ENCODE assay signal across 13 cellular contexts in the genomic region with DNA sequence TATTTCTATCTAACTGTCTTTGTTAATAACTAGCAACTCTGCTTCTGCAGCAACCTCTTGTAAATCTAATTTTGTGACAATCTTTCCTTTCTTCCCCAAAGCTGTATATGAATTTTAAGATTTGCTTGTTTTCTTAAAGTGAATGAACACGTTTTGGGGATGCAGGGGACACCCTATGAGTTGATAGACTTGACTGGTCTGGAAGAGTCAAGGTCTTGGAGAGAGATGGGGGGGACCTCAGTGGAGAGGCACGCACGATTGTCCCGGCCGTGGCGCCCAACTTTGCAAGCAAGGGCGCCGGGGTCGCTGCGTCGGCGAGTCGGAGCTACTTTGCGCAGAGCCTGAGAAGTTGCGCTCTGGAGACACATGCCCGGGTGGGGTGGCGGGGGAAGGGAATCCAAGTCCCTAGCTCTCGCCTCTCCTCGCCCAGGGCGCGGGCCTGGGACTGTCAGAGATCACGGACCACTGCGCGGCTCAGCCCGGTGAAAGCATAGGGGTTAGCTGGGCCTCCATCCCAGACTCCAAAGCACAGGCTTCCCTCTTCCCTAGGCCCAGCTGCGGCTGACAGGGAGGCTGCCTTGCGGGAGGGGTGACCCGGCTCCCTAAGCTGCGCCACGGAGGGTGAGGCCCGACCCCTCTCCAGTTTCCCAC. TPM values are rescaled to one million over a fixed set of nuclear protein-coding genes. Genes with fewer than 3 reads are reported as not detected.
DNase-seq lines count a peak whose midpoint lies in the region; ATAC-seq and TF ChIP-seq lines count a peak whose summit lies in the region.
"Had no signal": no experiment of that assay in that cellular context is flagged by ENCODE, and none has a peak within 500 bp of the region (broad histone marks: within the 10 kb centered on the region; RNA-seq: fewer than 3 reads in every experiment).

No MANE protein-coding gene starts in this region.

- H3K27me3 ChIP-seq in A673 (replicated peaks; ENCODE audit: insufficient read depth, low read depth, low read length, poor library complexity): peaks cover 73% of the 10 kb centered on the region
- H3K27me3 ChIP-seq in HAP-1 (ENCODE audit: low read depth): peaks cover 17% of the 10 kb centered on the region; the same call in 1 of the 2 replicates
- peaks cover 35% of the 10 kb centered on the region for H3K27me3 ChIP-seq in neural cell (ENCODE audit: insufficient read depth, low read depth, low read length)

- H2AFZ ChIP-seq in neural cell (ENCODE audit: low read depth, low read length): peak overlapping the region; percentile 49

- TF ChIP-seq RAD21 in neural cell (conservative IDR thresholded peaks at IDR 0.05): no peak

- intact Hi-C loops in A673 (cut with micrococcal nuclease; ENCODE audit: unreplicated experiment): no loop called here

- H3K9ac ChIP-seq in neural cell (ENCODE audit: low read length): peak overlapping the region; percentile 63

- no peaks in the 10 kb centered on the region for H3F3A ChIP-seq in neural cell (ENCODE audit: insufficient read depth, low read length, poor library complexity, severe bottlenecking)

- in situ Hi-C loops in HAP-1 (cut with MboI; ENCODE audit: low sequenced_read_pairs): loop anchor here (5.0 kb wide), 1 partner anchor 83 kb away; no protein-coding TSS in a partner anchor

- H3K27ac ChIP-seq in A673 (ENCODE audit: low read depth, low read length, poor library complexity, severe bottlenecking): no peak overlapping the region
- no peak overlapping the region for H3K27ac ChIP-seq in neural cell (ENCODE audit: low read length)
- H3K27ac ChIP-seq: foreskin keratinocyte had no signal

- H3K9me3 ChIP-seq in A673 (ENCODE audit: low read depth, low read length, poor library complexity, severe bottlenecking) (no peaks in the 10 kb centered on the region), HAP-1 (no peaks in the 10 kb centered on the region), neural cell (ENCODE audit: low read length) (no peaks in the 10 kb centered on the region)

- TF ChIP-seq EP300 in neural cell (conservative IDR thresholded peaks at IDR 0.05; ENCODE audit: poor library complexity, severe bottlenecking): no peak

- H4K20me1 ChIP-seq in neural cell (ENCODE audit: insufficient read depth): no peaks in the 10 kb centered on the region

- POLR2A ChIA-PET in A673 (lab: Charles Lee; ENCODE audit: low non-redundant PET): no interaction called here

- H3K4me1 ChIP-seq in A673 (ENCODE audit: insufficient read depth, low read length, poor library complexity, severe bottlenecking): no peaks in the 10 kb centered on the region
- H3K4me1 ChIP-seq in HAP-1: peaks cover 8% of the 10 kb centered on the region
- H3K4me1 ChIP-seq: foreskin keratinocyte had no signal

- no peaks in the 10 kb centered on the region for H3K79me2 ChIP-seq in neural cell (replicated peaks; ENCODE audit: insufficient read depth, low read length)

- CTCF ChIA-PET in A673 (lab: Charles Lee): interaction anchor here (0.6 kb wide), 1 partner anchor 93 kb away, joined by 4 read pairs; no protein-coding TSS in a partner anchor

- no peak for ATAC-seq in GM19023 (IDR thresholded peaks at IDR 0.05; ENCODE audit: unreplicated experiment)

- DNase-seq in A673 (ENCODE audit: low spot score) (no peak), HAP-1 (ENCODE audit: low spot score in 2 of 2) (peak in 1 of 2 experiments; percentile 36), ecto neural progenitor cell (ENCODE audit: low spot score) (peak; percentile 65), 8988T (no peak), RKO (ENCODE audit: low spot score) (no peak), dedifferentiated amniotic fluid mesenchymal stem cell (ENCODE audit: extremely low spot score) (no peak)
- DNase-seq: activated CD8-positive, alpha-beta memory T cell treated with anti-CD3 and anti-CD28 coated beads, Interleukin-2, amount 50 U/mL, for 48 hours; CD4-positive, alpha-beta memory T cell; foreskin keratinocyte; NCI-H226 had no signal

- no peaks in the 10 kb centered on the region for H3K9me2 ChIP-seq in neural cell (ENCODE audit: insufficient read depth, low read length)

- H3K4me3 ChIP-seq in A673 (ENCODE audit: low read depth, low read length, poor library complexity, severe bottlenecking): peak overlapping the region; percentile 17
- H3K4me3 ChIP-seq in HAP-1: peak overlapping the region; percentile 41
- H3K4me3 ChIP-seq in neural cell (ENCODE audit: low read length): peak overlapping the region; percentile 83

- peak overlapping the region; percentile 77 for H3K4me2 ChIP-seq in neural cell (ENCODE audit: low read length)

- no peak for TF ChIP-seq CTCF in A673 (conservative IDR thresholded peaks at IDR 0.05; ENCODE audit: low read depth, low read length)
- TF ChIP-seq CTCF in neural cell (IDR thresholded peaks at IDR 0.05; ENCODE audit: poor library complexity, severe bottlenecking): no peak

- H3K36me3 ChIP-seq in A673 (ENCODE audit: insufficient read depth, low read length, poor library complexity, severe bottlenecking) (no peaks in the 10 kb centered on the region), HAP-1 (replicated peaks) (no peaks in the 10 kb centered on the region), neural cell (ENCODE audit: insufficient read depth, low read length) (no peaks in the 10 kb centered on the region)

- BruUV-seq in A673 (replicated peaks; lab: Mats Ljungman, UMichigan): no TSS peak

TF ChIP-seq in neural cell, 6 proteins besides CTCF, POLR2A, EP300 and RAD21:
- TF ChIP-seq POLR2AphosphoS5 (IDR thresholded peaks at IDR 0.05) (no peak), EZH2 (IDR thresholded peaks at IDR 0.05; ENCODE audit: borderline replicate concordance, insufficient read depth, low read length, poor library complexity, severe bottlenecking) (no peak), TAF1 (IDR thresholded peaks at IDR 0.05; ENCODE audit: low read depth) (no peak), MXI1 (conservative IDR thresholded peaks at IDR 0.05; ENCODE audit: poor library complexity, severe bottlenecking) (no peak), SMC3 (conservative IDR thresholded peaks at IDR 0.05; ENCODE audit: poor library complexity) (no peak)
- TF ChIP-seq, protein P1, sequence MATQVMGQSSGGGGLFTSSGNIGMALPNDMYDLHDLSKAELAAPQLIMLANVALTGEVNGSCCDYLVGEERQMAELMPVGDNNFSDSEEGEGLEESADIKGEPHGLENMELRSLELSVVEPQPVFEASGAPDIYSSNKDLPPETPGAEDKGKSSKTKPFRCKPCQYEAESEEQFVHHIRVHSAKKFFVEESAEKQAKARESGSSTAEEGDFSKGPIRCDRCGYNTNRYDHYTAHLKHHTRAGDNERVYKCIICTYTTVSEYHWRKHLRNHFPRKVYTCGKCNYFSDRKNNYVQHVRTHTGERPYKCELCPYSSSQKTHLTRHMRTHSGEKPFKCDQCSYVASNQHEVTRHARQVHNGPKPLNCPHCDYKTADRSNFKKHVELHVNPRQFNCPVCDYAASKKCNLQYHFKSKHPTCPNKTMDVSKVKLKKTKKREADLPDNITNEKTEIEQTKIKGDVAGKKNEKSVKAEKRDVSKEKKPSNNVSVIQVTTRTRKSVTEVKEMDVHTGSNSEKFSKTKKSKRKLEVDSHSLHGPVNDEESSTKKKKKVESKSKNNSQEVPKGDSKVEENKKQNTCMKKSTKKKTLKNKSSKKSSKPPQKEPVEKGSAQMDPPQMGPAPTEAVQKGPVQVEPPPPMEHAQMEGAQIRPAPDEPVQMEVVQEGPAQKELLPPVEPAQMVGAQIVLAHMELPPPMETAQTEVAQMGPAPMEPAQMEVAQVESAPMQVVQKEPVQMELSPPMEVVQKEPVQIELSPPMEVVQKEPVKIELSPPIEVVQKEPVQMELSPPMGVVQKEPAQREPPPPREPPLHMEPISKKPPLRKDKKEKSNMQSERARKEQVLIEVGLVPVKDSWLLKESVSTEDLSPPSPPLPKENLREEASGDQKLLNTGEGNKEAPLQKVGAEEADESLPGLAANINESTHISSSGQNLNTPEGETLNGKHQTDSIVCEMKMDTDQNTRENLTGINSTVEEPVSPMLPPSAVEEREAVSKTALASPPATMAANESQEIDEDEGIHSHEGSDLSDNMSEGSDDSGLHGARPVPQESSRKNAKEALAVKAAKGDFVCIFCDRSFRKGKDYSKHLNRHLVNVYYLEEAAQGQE (IDR thresholded peaks at IDR 0.05; ENCODE audit: borderline replicate concordance): no peak

RNA-seq across cellular contexts. Expression of gene ABCC8, which starts 0.9 kb away (rescaled TPM):
- total RNA-seq in A673 (2021): not detected in 2 replicates
- polyA plus RNA-seq in neural cell: 13.2 and 14.0 TPM in 2 replicates
- polyA minus RNA-seq in neural cell: 4.6 and 6.6 TPM in 2 replicates
- total RNA-seq: bronchial epithelial cell; CD4-positive, alpha-beta memory T cell; foreskin keratinocyte had no signal
- polyA plus RNA-seq: CD4-positive, alpha-beta memory T cell; foreskin keratinocyte had no signal

Comparison
In these comparisons a context has a peak if more than half of its experiments do, and no peak if none do; other contexts are left out.
1. H3K4me3 ChIP-seq: peak in every context shown above with its lines; median percentile 83 in neural cell; 41 in HAP-1; 17 in A673.